ENCODE assay signal across 13 cellular contexts in the genomic region with DNA sequence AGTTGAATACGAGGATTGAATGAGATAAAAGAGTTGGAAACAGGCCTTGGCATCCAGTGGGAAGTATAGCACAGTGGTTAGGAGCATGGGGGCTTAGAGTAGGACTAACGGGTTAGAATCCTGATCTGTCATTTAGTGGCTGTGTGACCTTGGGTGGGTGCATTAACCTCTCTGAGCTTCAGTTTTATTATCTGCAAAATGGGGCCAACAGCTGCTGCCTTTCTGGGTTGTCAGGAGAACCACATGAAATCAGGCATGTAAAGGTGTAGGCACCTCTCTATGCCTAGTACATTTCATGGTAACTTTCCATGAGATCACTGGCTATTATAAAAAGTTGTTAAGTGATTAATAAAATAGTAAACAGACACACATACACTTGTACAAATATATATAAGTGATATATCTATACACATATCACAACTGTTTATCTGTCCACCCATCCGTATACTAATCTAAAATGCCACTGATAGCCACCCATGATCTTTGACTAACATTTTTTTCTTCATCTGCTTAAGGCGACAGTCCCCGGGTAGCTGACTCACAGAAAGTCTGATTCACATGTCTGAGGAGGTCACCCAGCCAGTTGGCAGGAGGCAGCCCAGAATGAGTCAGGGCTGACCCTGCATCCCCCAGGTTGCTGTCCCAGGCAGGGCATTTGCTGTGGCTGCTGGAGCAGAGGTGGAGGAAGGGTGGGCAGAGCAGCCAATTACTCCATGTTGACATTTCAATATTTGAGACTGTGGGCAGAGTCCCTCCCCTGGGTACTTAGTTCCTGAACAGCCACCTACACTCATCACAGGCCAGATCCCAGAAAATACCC.
DNase-seq lines count a peak whose midpoint lies in the region; ATAC-seq, FAIRE-seq and TF ChIP-seq lines count a peak whose summit lies in the region.
"Had no signal": no experiment of that assay in that cellular context is flagged by ENCODE, and none has a peak within 500 bp of the region (broad histone marks: within the 10 kb centered on the region; RNA-seq: fewer than 3 reads in every experiment).

No MANE protein-coding gene starts in this region.

- no peaks in the 10 kb centered on the region for H3K4me1 ChIP-seq in K562 (replicated peaks in 1 of 2; ENCODE audit: control insufficient read depth in 2 of 2, insufficient read depth in 2 of 2, low read length in 2 of 2)
- H3K4me1 ChIP-seq in suprapubic skin = no peaks in the 10 kb centered on the region
- H3K4me1 ChIP-seq in Karpas-422 (ENCODE audit: low read length) = no peaks in the 10 kb centered on the region

- BruUV-seq in K562 (replicated peaks; lab: Mats Ljungman, UMichigan) = no TSS peak

- H3K4me3 ChIP-seq in K562 (no peak overlapping the region), suprapubic skin (no peak overlapping the region), Karpas-422 (ENCODE audit: low read length) (no peak overlapping the region)
- H3K4me3 ChIP-seq: cardiac muscle cell had no signal

- H3K27ac Mint-ChIP-seq in immature natural killer cell = no peak overlapping the region
- H3K27ac Mint-ChIP-seq: CD4-positive, alpha-beta T cell; HFFc6 had no signal

- H3K27me3 ChIP-seq in K562 (ENCODE audit: control insufficient read depth in 2 of 2, insufficient read depth in 2 of 2, low read length in 2 of 2) = no peaks in the 10 kb centered on the region; a peak in 1 of 5 replicates
- peaks cover 2% of the 10 kb centered on the region for H3K27me3 ChIP-seq in suprapubic skin
- no peaks in the 10 kb centered on the region for H3K27me3 ChIP-seq in Karpas-422 (ENCODE audit: low read length)
- H3K27me3 ChIP-seq: cardiac muscle cell had no signal

- H3K79me2 ChIP-seq in K562 (ENCODE audit: control insufficient read depth, insufficient read depth, low read length) = no peaks in the 10 kb centered on the region
- no peaks in the 10 kb centered on the region for H3K79me2 ChIP-seq in Karpas-422 (ENCODE audit: low read length)

- H3K9me1 ChIP-seq in K562 (ENCODE audit: control insufficient read depth, insufficient read depth, low read length) = no peaks in the 10 kb centered on the region

- H3K9ac ChIP-seq in K562 (ENCODE audit: insufficient read depth in 1 of 2, low read depth in 2 of 2, low read length in 2 of 2) = no peak overlapping the region
- no peak overlapping the region for H3K9ac ChIP-seq in Karpas-422 (ENCODE audit: low read length)

- CTCF ChIA-PET in K562 (lab: Yijun Ruan, JAX; ENCODE audit: low intra/inter-chr PET ratio) = no interaction called here

- no peak overlapping the region for H3K4me2 ChIP-seq in K562 (ENCODE audit: insufficient read depth, low read length)
- H3K4me2 ChIP-seq in Karpas-422 (ENCODE audit: low read depth, low read length, poor library complexity, severe bottlenecking) = no peak overlapping the region

- H3K4me1 Mint-ChIP-seq in immature natural killer cell = no peaks in the 10 kb centered on the region

- H3K36me3 Mint-ChIP-seq in immature natural killer cell = no peaks in the 10 kb centered on the region

- 0% methylated on average over 5 of the region's 5 CpGs for WGBS in K562 (ENCODE audit: insufficient coverage, low coverage, missing lambda C conversion rate)
- 51% methylated on average over 5 of the region's 5 CpGs for WGBS in suprapubic skin

- in situ Hi-C loops in ACHN (cut with HindIII; ENCODE audit: low pct_ligation_motif_present, low pct_unique_long_range_greater_than_20kb, low sequenced_read_pairs) (no loop called here), K562 (cut with MboI) (no loop called here)

- TF ChIP-seq EP300 in K562 (IDR thresholded peaks at IDR 0.05; ENCODE audit: low read length) = no peak
- TF ChIP-seq EP300 in suprapubic skin (IDR thresholded peaks at IDR 0.05) = no peak

- TF ChIP-seq RAD21 in K562 (CRISPR knock-in tag; conservative IDR thresholded peaks at IDR 0.05 in 1 of 2, IDR thresholded peaks at IDR 0.05 in 1 of 2) = no peak

- H3K36me3 ChIP-seq in K562 (ENCODE audit: control insufficient read depth, insufficient read depth, low read length) (no peaks in the 10 kb centered on the region), suprapubic skin (no peaks in the 10 kb centered on the region), Karpas-422 (ENCODE audit: insufficient read depth, low read length) (no peaks in the 10 kb centered on the region)
- H3K36me3 ChIP-seq: cardiac muscle cell had no signal

- H3K9me3 ChIP-seq in K562 (replicated peaks; ENCODE audit: control insufficient read depth, insufficient read depth, low read depth, low read length) (no peaks in the 10 kb centered on the region), suprapubic skin (no peaks in the 10 kb centered on the region), Karpas-422 (ENCODE audit: low read length) (no peaks in the 10 kb centered on the region)

- TF ChIP-seq POLR2A in K562 (conservative IDR thresholded peaks at IDR 0.05) (no peak), suprapubic skin (IDR thresholded peaks at IDR 0.05) (no peak)

- FAIRE-seq in K562 (lab: Jason Lieb, UNC) = no peak

- DNase-seq in ACHN (peak; percentile 94), HK-2 (ENCODE audit: unreplicated experiment) (peak; percentile 68), K562 (ENCODE audit: extremely low read depth in 1 of 4, low spot score in 3 of 4) (no peak), mucosa of gallbladder (ENCODE audit: low spot score) (peak; percentile 62), NOMO-1 (lab: John Stamatoyannopoulos, UW; ENCODE audit: unreplicated experiment in 2 of 2) (no peak), suprapubic skin (ENCODE audit: low spot score in 2 of 2) (no peak), Karpas-422 (no peak), immature natural killer cell (no peak)
- DNase-seq: activated CD8-positive, alpha-beta memory T cell treated with anti-CD3 and anti-CD28 coated beads, Interleukin-2, amount 50 U/mL, for 4 hours; CD4-positive, alpha-beta T cell; HFFc6; T-helper 1 cell had no signal

- no peaks in the 10 kb centered on the region for H3K9me2 ChIP-seq in Karpas-422 (replicated peaks; ENCODE audit: insufficient read depth, low read length)

- POLR2A ChIA-PET in K562 (lab: Yijun Ruan, JAX) = interaction anchor here (0.7 kb wide), 1 partner anchor 145 kb away, joined by 3 read pairs; no protein-coding TSS in a partner anchor

- H3K27ac ChIP-seq in K562 (ENCODE audit: extremely low read depth, low read depth, low read length) (no peak overlapping the region), suprapubic skin (no peak overlapping the region), Karpas-422 (ENCODE audit: low read length) (no peak overlapping the region)
- H3K27ac ChIP-seq: cardiac muscle cell had no signal

- no peaks in the 10 kb centered on the region for H3K9me3 Mint-ChIP-seq in immature natural killer cell

- no peak overlapping the region for H2AFZ ChIP-seq in K562 (ENCODE audit: low read depth, low read length)
- no peak overlapping the region for H2AFZ ChIP-seq in Karpas-422 (ENCODE audit: low read length)

- peaks cover 0 to 2% (median 0%) of the 10 kb centered on the region in 3 donors for H3K27me3 Mint-ChIP-seq in immature natural killer cell (ENCODE audit: low read depth in 3 of 3)
- H3K27me3 Mint-ChIP-seq: CD4-positive, alpha-beta T cell had no signal

- intact Hi-C loops in K562 (cut with micrococcal nuclease) = no loop called here

- TF ChIP-seq CTCF in K562 (IDR thresholded peaks at IDR 0.05 in 2 of 3, conservative IDR thresholded peaks at IDR 0.05 in 1 of 3; ENCODE audit: insufficient read depth in 2 of 3, low read depth in 1 of 3, low read length in 3 of 3) (no peak), suprapubic skin (IDR thresholded peaks at IDR 0.05) (no peak)

- no peak overlapping the region for H3K4me3 Mint-ChIP-seq in immature natural killer cell
- H3K4me3 Mint-ChIP-seq: CD4-positive, alpha-beta T cell; HFFc6 had no signal

- H4K20me1 ChIP-seq in K562 (replicated peaks; ENCODE audit: control insufficient read depth, insufficient read depth, low read length) (no peaks in the 10 kb centered on the region), Karpas-422 (ENCODE audit: insufficient read depth, low read depth, low read length) (no peaks in the 10 kb centered on the region)

- no peak for ATAC-seq in K562

TF ChIP-seq in K562, 482 proteins besides CTCF, POLR2A, EP300 and RAD21:
- TF ChIP-seq BCOR (IDR thresholded peaks at IDR 0.05) = 0 out of 2 replicates have a peak, but pooled peaks have one; percentile 26
- TF ChIP-seq ZFP36 (IDR thresholded peaks at IDR 0.05; ENCODE audit: low read depth, low read length, partially characterized antibody) = peak; percentile 59
- TF ChIP-seq TSC22D4 (tag; IDR thresholded peaks at IDR 0.05) = no peak
- no peak for TF ChIP-seq CBX3 (IDR thresholded peaks at IDR 0.05; ENCODE audit: borderline replicate concordance in 1 of 2, low read length in 2 of 2)
- no peak for TF ChIP-seq ZNF668 (CRISPR knock-in tag; IDR thresholded peaks at IDR 0.05)
- TF ChIP-seq ESRRB (CRISPR knock-in tag; IDR thresholded peaks at IDR 0.05; ENCODE audit: borderline replicate concordance) = no peak
- TF ChIP-seq, protein P1, sequence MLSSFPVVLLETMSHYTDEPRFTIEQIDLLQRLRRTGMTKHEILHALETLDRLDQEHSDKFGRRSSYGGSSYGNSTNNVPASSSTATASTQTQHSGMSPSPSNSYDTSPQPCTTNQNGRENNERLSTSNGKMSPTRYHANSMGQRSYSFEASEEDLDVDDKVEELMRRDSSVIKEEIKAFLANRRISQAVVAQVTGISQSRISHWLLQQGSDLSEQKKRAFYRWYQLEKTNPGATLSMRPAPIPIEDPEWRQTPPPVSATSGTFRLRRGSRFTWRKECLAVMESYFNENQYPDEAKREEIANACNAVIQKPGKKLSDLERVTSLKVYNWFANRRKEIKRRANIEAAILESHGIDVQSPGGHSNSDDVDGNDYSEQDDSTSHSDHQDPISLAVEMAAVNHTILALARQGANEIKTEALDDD (IDR thresholded peaks at IDR 0.05) = no peak
- TF ChIP-seq FOSL1 (tag; conservative IDR thresholded peaks at IDR 0.05) = peak; percentile 65
- TF ChIP-seq RBM25 (IDR thresholded peaks at IDR 0.05; ENCODE audit: low read depth, low read length, severe bottlenecking) = peak; percentile 96

Comparison
In these comparisons a context has a peak if more than half of its experiments do, and no peak if none do; other contexts are left out.
1. DNase-seq: peak in ACHN (single experiment), HK-2 (single experiment) and mucosa of gallbladder (single experiment); none in K562 (0 of 4), NOMO-1 (0 of 2), suprapubic skin (0 of 2), Karpas-422 (single experiment) and immature natural killer cell (0 of 3).